In genomic region chr9:120877276-120878034, GRCh38 we compare ENCODE assay signal across 8 cellular contexts.
DNase-seq lines count a peak whose midpoint lies in the region; ATAC-seq lines count a peak whose summit lies in the region.

No MANE protein-coding gene starts in this region.

- H3K36me3 Mint-ChIP-seq in effector memory CD8-positive, alpha-beta T cell (ENCODE audit: insufficient read depth), result peaks cover 23% of the 10 kb centered on the region
- no peaks in the 10 kb centered on the region for H3K36me3 Mint-ChIP-seq in memory B cell
- H3K36me3 Mint-ChIP-seq in stimulated activated effector memory CD8-positive, alpha-beta T cell treated with anti-CD3 and anti-CD28 coated beads, Interleukin-12 subunit alpha, Interleukin-12 subunit beta, amount 100 ng/mL, for 72 hours, result peaks cover 64% of the 10 kb centered on the region

- no peaks in the 10 kb centered on the region for H3K9me3 Mint-ChIP-seq in effector memory CD8-positive, alpha-beta T cell
- H3K9me3 Mint-ChIP-seq in memory B cell, result no peaks in the 10 kb centered on the region
- H3K9me3 Mint-ChIP-seq in stimulated activated effector memory CD8-positive, alpha-beta T cell treated with anti-CD3 and anti-CD28 coated beads, Interleukin-12 subunit alpha, Interleukin-12 subunit beta, amount 100 ng/mL, for 72 hours, result no peaks in the 10 kb centered on the region

- peak; percentile 37 for ATAC-seq in GM19023 (IDR thresholded peaks at IDR 0.05; ENCODE audit: unreplicated experiment)
- ATAC-seq in HG03175 (IDR thresholded peaks at IDR 0.05; ENCODE audit: unreplicated experiment), result peak; percentile 41
- ATAC-seq in effector memory CD8-positive, alpha-beta T cell (replicated peaks), result peak; percentile 59
- ATAC-seq in memory B cell (ENCODE audit: low read depth), result peak; percentile 65
- ATAC-seq in stimulated activated effector memory CD8-positive, alpha-beta T cell treated with anti-CD3 and anti-CD28 coated beads, Interleukin-12 subunit alpha, Interleukin-12 subunit beta, amount 100 ng/mL, for 72 hours, result peak; percentile 62

- H3K4me1 Mint-ChIP-seq in effector memory CD8-positive, alpha-beta T cell (ENCODE audit: low read depth in 2 of 2), result peaks cover 42 to 57% of the 10 kb centered on the region in 2 donors
- H3K4me1 Mint-ChIP-seq in memory B cell, result peaks cover 32% of the 10 kb centered on the region
- H3K4me1 Mint-ChIP-seq in stimulated activated effector memory CD8-positive, alpha-beta T cell treated with anti-CD3 and anti-CD28 coated beads, Interleukin-12 subunit alpha, Interleukin-12 subunit beta, amount 100 ng/mL, for 72 hours, result peaks cover 61% of the 10 kb centered on the region

- peak overlapping the region; percentile 90 to 93 for H3K4me3 Mint-ChIP-seq in effector memory CD8-positive, alpha-beta T cell
- peak overlapping the region; percentile 87 for H3K4me3 Mint-ChIP-seq in memory B cell
- peak overlapping the region; percentile 86 for H3K4me3 Mint-ChIP-seq in stimulated activated effector memory CD8-positive, alpha-beta T cell treated with anti-CD3 and anti-CD28 coated beads, Interleukin-12 subunit alpha, Interleukin-12 subunit beta, amount 100 ng/mL, for 72 hours

- H3K27me3 Mint-ChIP-seq in effector memory CD8-positive, alpha-beta T cell, result no peaks in the 10 kb centered on the region
- H3K27me3 Mint-ChIP-seq in memory B cell, result peaks cover 9% of the 10 kb centered on the region

- H3K27ac Mint-ChIP-seq in effector memory CD8-positive, alpha-beta T cell, result peak overlapping the region; percentile 89 to 91
- peak overlapping the region; percentile 39 for H3K27ac Mint-ChIP-seq in memory B cell
- H3K27ac Mint-ChIP-seq in stimulated activated effector memory CD8-positive, alpha-beta T cell treated with anti-CD3 and anti-CD28 coated beads, Interleukin-12 subunit alpha, Interleukin-12 subunit beta, amount 100 ng/mL, for 72 hours, result peak overlapping the region; percentile 94

- DNase-seq in AML-193 (lab: John Stamatoyannopoulos, UW) (peak; percentile 50 to 54), NCI-H510A treated with DMSO at 0.1 percent for 48 hours (lab: John Stamatoyannopoulos, UW) (peak; percentile 84), memory B cell (ENCODE audit: low spot score in 2 of 2) (peak; percentile 36 to 57)
- peak; percentile 80 to 86 for DNase-seq in activated CD4-positive, alpha-beta T cell treated with anti-CD3 and anti-CD28 coated beads, Interleukin-2, amount 50 U/mL, for 48 hours
- DNase-seq in effector memory CD8-positive, alpha-beta T cell, result peak; percentile 36 to 46 (median 44)
- peak; percentile 54 to 85 for DNase-seq in stimulated activated effector memory CD8-positive, alpha-beta T cell treated with anti-CD3 and anti-CD28 coated beads, Interleukin-12 subunit alpha, Interleukin-12 subunit beta, amount 100 ng/mL, for 72 hours (ENCODE audit: low spot score in 2 of 2)

Comparison
In these comparisons a context has a peak if more than half of its experiments do, and no peak if none do; other contexts are left out.
1. Peak in every context shown above with its lines: DNase-seq and ATAC-seq.
2. H3K27ac Mint-ChIP-seq: peak in every context shown above with its lines; median percentile 94 in stimulated activated effector memory CD8-positive, alpha-beta T cell treated with anti-CD3 and anti-CD28 coated beads, Interleukin-12 subunit alpha, Interleukin-12 subunit beta, amount 100 ng/mL, for 72 hours; 90 in effector memory CD8-positive, alpha-beta T cell; 39 in memory B cell.